Comparison of ENCODE assay signal across 24 cellular contexts in the genomic region with DNA sequence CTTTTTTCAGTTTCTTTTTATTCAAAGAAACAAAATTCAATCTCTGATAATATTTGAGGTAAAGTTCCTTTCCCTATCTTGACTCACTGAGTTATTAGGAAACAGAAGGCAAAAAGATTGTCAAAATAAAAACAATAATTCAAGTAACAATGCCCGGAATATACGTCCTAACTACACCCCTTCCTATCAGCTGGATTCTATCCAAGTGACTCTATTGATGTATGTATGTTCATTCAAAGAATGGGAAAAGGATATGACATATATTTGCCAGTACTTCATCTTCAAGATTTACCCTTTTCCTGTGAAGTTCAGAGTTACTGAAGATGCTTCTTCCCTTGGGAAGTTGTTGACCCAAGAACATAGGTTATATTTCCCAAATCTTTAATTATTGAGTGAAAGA.
"Had no signal": no experiment of that assay in that cellular context is flagged by ENCODE, and none has a peak within 500 bp of the region (broad histone marks: within the 10 kb centered on the region; RNA-seq: fewer than 3 reads in every experiment).

No MANE protein-coding gene starts in this region.

- H3K27me3 Mint-ChIP-seq: central memory CD8-positive, alpha-beta T cell; dendritic cell treated with granulocyte-macrophage colony-stimulating factor and Interleukin-4, amounts not matched to agents 40 ng/mL and 50 ng/mL, for 4 days; effector memory CD8-positive, alpha-beta T cell; naive thymus-derived CD4-positive, alpha-beta T cell had no signal

- H3K4me3 ChIP-seq: colonic mucosa, smooth muscle cell, stomach, thyroid gland, vagina had no signal

- H3K4me1 Mint-ChIP-seq: nephron progenitor cell had no signal

- DNase-seq: colonic mucosa; effector memory CD8-positive, alpha-beta T cell; foreskin keratinocyte; mammary epithelial cell; mesendoderm; midbrain; naive thymus-derived CD4-positive, alpha-beta T cell; nephron progenitor cell; nucleus accumbens; stimulated activated CD4-positive, alpha-beta T cell treated with anti-CD3 and anti-CD28 coated beads, Interleukin-12 subunit alpha, Interleukin-12 subunit beta, amount 100 ng/mL, for 4 hours; stimulated activated CD4-positive, alpha-beta T cell treated with anti-CD3 and anti-CD28 coated beads, Interleukin-1b, Interleukin-23, amount 100 ng/mL, for 48 hours; stimulated activated CD4-positive, alpha-beta T cell treated with anti-CD3 and anti-CD28 coated beads, Interleukin-4, amount 100 ng/mL, for 1 hour; stimulated activated CD8-positive, alpha-beta memory T cell treated with anti-CD3 and anti-CD28 coated beads, Interleukin-4, amount 100 ng/mL, for 48 hours; stimulated activated naive CD4-positive, alpha-beta T cell treated with Interleukin-2 at 50 U/mL for 16 hours; stomach; thyroid gland; trophoblast cell had no signal

- H3K27ac Mint-ChIP-seq: dendritic cell treated with granulocyte-macrophage colony-stimulating factor and Interleukin-4, amounts not matched to agents 40 ng/mL and 50 ng/mL, for 4 days had no signal

- H3K27me3 ChIP-seq: colonic mucosa, foreskin keratinocyte, stomach, thyroid gland, vagina had no signal

- ATAC-seq: effector memory CD8-positive, alpha-beta T cell; esophagus mucosa; foreskin keratinocyte; naive thymus-derived CD4-positive, alpha-beta T cell; sciatic nerve had no signal

- H3K9me3 ChIP-seq: colonic mucosa, stomach, thyroid gland, vagina had no signal

- H3K4me3 Mint-ChIP-seq: central memory CD8-positive, alpha-beta T cell; dendritic cell treated with granulocyte-macrophage colony-stimulating factor and Interleukin-4, amounts not matched to agents 40 ng/mL and 50 ng/mL, for 4 days; effector memory CD8-positive, alpha-beta T cell; naive thymus-derived CD4-positive, alpha-beta T cell; nephron progenitor cell had no signal

- H3K4me1 ChIP-seq: colonic mucosa, foreskin keratinocyte, thyroid gland, vagina had no signal

- H3K9me3 Mint-ChIP-seq: central memory CD8-positive, alpha-beta T cell; dendritic cell treated with granulocyte-macrophage colony-stimulating factor and Interleukin-4, amounts not matched to agents 40 ng/mL and 50 ng/mL, for 4 days; effector memory CD8-positive, alpha-beta T cell; naive thymus-derived CD4-positive, alpha-beta T cell; nephron progenitor cell had no signal

- H3K27ac ChIP-seq: colonic mucosa, epithelial cell of prostate, foreskin keratinocyte, stomach, thyroid gland, vagina had no signal
